Comparison of ENCODE assay signal across 1 cellular context in genomic region chr19:8001995-8002849, GRCh38.
TF ChIP-seq lines count a peak whose summit lies in the region.

No MANE protein-coding gene starts in this region.

TF ChIP-seq in HEK293, 187 proteins besides CTCF, POLR2A, EP300 and RAD21 (continued from another document):
- TF ChIP-seq ZNF639 (tag by site-specific recombination; IDR thresholded peaks at IDR 0.05) (no peak), ZNF423 (tag by site-specific recombination; IDR thresholded peaks at IDR 0.05) (no peak), YY1 (tag by site-specific recombination; IDR thresholded peaks at IDR 0.05) (no peak), ZNF660 (tag by site-specific recombination; IDR thresholded peaks at IDR 0.05) (peak; percentile 63), ZSCAN5A (tag by site-specific recombination; IDR thresholded peaks at IDR 0.05) (no peak), ZNF692 (tag by site-specific recombination; IDR thresholded peaks at IDR 0.05) (peak; percentile 52; the same call in 1 of the 2 replicates), ZNF391 (tag by site-specific recombination; IDR thresholded peaks at IDR 0.05; ENCODE audit: borderline replicate concordance, low read depth) (peak; percentile 41; the same call in 1 of the 2 replicates), ZNF311 (tag by site-specific recombination; IDR thresholded peaks at IDR 0.05; ENCODE audit: borderline replicate concordance) (no peak), ZNF621 (tag by site-specific recombination; IDR thresholded peaks at IDR 0.05) (no peak), ZNF433 (tag by site-specific recombination; IDR thresholded peaks at IDR 0.05; ENCODE audit: low read depth) (no peak), ZBTB17 (tag by site-specific recombination; IDR thresholded peaks at IDR 0.05) (peak; percentile 92), ZNF341 (tag by site-specific recombination; IDR thresholded peaks at IDR 0.05; ENCODE audit: low read depth) (peak; percentile 45; the same call in 1 of the 2 replicates), ZNF701 (tag by site-specific recombination; IDR thresholded peaks at IDR 0.05) (no peak), ZNF362 (tag by site-specific recombination; IDR thresholded peaks at IDR 0.05) (no peak)
TF ChIP-seq in HEK293: peak in this region for 29.
